ENCODE assay signal across 2 cellular contexts in genomic region chr2:62219407-62220159, GRCh38.
TF ChIP-seq lines count a peak whose summit lies in the region.

No MANE protein-coding gene starts in this region.

TF ChIP-seq in HepG2, 621 proteins besides CTCF, POLR2A, EP300 and RAD21:
- TF ChIP-seq ZNF260 (CRISPR knock-in tag; IDR thresholded peaks at IDR 0.05; ENCODE audit: borderline replicate concordance, low read depth), result no peak
- TF ChIP-seq ZNF790 (CRISPR knock-in tag; IDR thresholded peaks at IDR 0.05; ENCODE audit: borderline replicate concordance), result no peak
- TF ChIP-seq PITX1 (CRISPR knock-in tag; IDR thresholded peaks at IDR 0.05), result no peak
- TF ChIP-seq CCAR2 (optimal IDR thresholded peaks at IDR 0.05; ENCODE audit: low read depth, low read length), result no peak
- TF ChIP-seq RBFOX2 (IDR thresholded peaks at IDR 0.05; ENCODE audit: low read depth, low read length), result no peak
- no peak for TF ChIP-seq STAG1 (CRISPR knock-in tag; IDR thresholded peaks at IDR 0.05)
- TF ChIP-seq TCF12 (IDR thresholded peaks at IDR 0.05), result no peak
- no peak for TF ChIP-seq TCF12 (CRISPR knock-in tag; IDR thresholded peaks at IDR 0.05)
- TF ChIP-seq, protein P1, sequence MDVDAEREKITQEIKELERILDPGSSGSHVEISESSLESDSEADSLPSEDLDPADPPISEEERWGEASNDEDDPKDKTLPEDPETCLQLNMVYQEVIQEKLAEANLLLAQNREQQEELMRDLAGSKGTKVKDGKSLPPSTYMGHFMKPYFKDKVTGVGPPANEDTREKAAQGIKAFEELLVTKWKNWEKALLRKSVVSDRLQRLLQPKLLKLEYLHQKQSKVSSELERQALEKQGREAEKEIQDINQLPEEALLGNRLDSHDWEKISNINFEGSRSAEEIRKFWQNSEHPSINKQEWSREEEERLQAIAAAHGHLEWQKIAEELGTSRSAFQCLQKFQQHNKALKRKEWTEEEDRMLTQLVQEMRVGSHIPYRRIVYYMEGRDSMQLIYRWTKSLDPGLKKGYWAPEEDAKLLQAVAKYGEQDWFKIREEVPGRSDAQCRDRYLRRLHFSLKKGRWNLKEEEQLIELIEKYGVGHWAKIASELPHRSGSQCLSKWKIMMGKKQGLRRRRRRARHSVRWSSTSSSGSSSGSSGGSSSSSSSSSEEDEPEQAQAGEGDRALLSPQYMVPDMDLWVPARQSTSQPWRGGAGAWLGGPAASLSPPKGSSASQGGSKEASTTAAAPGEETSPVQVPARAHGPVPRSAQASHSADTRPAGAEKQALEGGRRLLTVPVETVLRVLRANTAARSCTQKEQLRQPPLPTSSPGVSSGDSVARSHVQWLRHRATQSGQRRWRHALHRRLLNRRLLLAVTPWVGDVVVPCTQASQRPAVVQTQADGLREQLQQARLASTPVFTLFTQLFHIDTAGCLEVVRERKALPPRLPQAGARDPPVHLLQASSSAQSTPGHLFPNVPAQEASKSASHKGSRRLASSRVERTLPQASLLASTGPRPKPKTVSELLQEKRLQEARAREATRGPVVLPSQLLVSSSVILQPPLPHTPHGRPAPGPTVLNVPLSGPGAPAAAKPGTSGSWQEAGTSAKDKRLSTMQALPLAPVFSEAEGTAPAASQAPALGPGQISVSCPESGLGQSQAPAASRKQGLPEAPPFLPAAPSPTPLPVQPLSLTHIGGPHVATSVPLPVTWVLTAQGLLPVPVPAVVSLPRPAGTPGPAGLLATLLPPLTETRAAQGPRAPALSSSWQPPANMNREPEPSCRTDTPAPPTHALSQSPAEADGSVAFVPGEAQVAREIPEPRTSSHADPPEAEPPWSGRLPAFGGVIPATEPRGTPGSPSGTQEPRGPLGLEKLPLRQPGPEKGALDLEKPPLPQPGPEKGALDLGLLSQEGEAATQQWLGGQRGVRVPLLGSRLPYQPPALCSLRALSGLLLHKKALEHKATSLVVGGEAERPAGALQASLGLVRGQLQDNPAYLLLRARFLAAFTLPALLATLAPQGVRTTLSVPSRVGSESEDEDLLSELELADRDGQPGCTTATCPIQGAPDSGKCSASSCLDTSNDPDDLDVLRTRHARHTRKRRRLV (CRISPR knock-in tag; IDR thresholded peaks at IDR 0.05), result no peak
- TF ChIP-seq SMAD9 (CRISPR knock-in tag; IDR thresholded peaks at IDR 0.05), result no peak
- TF ChIP-seq ZNF510 (CRISPR knock-in tag; IDR thresholded peaks at IDR 0.05; ENCODE audit: low read depth), result no peak
- no peak for TF ChIP-seq PATZ1 (CRISPR knock-in tag; IDR thresholded peaks at IDR 0.05)
- no peak for TF ChIP-seq ZNF879 (CRISPR knock-in tag; IDR thresholded peaks at IDR 0.05)
- TF ChIP-seq PAWR (CRISPR knock-in tag; IDR thresholded peaks at IDR 0.05; ENCODE audit: borderline replicate concordance), result no peak
- no peak for TF ChIP-seq KMT2B (CRISPR knock-in tag; IDR thresholded peaks at IDR 0.05)
- TF ChIP-seq ZNF33B (CRISPR knock-in tag; IDR thresholded peaks at IDR 0.05), result no peak
- no peak for TF ChIP-seq ZNF878 (CRISPR knock-in tag; IDR thresholded peaks at IDR 0.05)
- no peak for TF ChIP-seq SRSF4 (IDR thresholded peaks at IDR 0.05; ENCODE audit: low read depth, low read length, poor library complexity, severe bottlenecking)
- no peak for TF ChIP-seq KDM1A (CRISPR knock-in tag; IDR thresholded peaks at IDR 0.05)
- no peak for TF ChIP-seq GTF2F1 (IDR thresholded peaks at IDR 0.05; ENCODE audit: low read length)

TF ChIP-seq in GM12878, 131 proteins besides CTCF, POLR2A, EP300 and RAD21:
- TF ChIP-seq RAD51 (IDR thresholded peaks at IDR 0.05) (peak; percentile 34; the same call in 1 of the 2 replicates), STAT1 (conservative IDR thresholded peaks at IDR 0.05) (no peak)
